1 cellular context compared by ENCODE assay signal in genomic region chr11:94238154-94238735, GRCh38.
TF ChIP-seq lines count a peak whose summit lies in the region.

No MANE protein-coding gene starts in this region.

TF ChIP-seq in HEK293, 187 proteins besides CTCF, POLR2A, EP300 and RAD21 (continued from another document):
- TF ChIP-seq, protein P1, sequence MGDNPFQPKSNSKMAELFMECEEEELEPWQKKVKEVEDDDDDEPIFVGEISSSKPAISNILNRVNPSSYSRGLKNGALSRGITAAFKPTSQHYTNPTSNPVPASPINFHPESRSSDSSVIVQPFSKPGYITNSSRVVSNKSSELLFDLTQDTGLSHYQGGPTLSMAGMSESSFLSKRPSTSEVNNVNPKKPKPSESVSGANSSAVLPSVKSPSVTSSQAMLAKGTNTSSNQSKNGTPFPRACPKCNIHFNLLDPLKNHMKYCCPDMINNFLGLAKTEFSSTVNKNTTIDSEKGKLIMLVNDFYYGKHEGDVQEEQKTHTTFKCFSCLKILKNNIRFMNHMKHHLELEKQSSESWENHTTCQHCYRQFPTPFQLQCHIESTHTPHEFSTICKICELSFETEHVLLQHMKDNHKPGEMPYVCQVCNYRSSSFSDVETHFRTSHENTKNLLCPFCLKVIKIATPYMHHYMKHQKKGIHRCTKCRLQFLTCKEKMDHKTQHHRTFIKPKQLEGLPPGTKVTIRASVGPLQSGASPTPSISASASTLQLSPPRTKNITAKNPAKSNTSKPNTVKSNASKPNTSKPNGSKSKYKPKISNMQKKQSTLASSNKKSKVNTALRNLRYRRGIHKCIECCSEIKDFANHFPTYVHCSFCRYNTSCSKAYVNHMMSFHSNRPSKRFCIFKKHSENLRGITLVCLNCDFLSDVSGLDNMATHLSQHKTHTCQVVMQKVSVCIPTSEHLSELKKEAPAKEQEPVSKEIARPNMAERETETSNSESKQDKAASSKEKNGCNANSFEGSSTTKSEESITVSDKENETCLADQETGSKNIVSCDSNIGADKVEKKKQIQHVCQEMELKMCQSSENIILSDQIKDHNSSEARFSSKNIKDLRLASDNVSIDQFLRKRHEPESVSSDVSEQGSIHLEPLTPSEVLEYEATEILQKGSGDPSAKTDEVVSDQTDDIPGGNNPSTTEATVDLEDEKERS (tag by site-specific recombination; IDR thresholded peaks at IDR 0.05) = peak; percentile 86
- TF ChIP-seq, protein P2, sequence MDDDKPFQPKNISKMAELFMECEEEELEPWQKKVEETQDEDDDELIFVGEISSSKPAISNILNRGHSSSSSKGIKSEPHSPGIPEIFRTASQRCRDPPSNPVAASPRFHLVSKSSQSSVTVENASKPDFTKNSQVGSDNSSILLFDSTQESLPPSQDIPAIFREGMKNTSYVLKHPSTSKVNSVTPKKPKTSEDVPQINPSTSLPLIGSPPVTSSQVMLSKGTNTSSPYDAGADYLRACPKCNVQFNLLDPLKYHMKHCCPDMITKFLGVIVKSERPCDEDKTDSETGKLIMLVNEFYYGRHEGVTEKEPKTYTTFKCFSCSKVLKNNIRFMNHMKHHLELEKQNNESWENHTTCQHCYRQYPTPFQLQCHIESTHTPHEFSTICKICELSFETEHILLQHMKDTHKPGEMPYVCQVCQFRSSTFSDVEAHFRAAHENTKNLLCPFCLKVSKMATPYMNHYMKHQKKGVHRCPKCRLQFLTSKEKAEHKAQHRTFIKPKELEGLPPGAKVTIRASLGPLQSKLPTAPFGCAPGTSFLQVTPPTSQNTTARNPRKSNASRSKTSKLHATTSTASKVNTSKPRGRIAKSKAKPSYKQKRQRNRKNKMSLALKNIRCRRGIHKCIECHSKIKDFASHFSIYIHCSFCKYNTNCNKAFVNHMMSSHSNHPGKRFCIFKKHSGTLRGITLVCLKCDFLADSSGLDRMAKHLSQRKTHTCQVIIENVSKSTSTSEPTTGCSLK (tag by site-specific recombination; IDR thresholded peaks at IDR 0.05) = peak; percentile 12; the same call in 1 of the 2 replicates
- TF ChIP-seq ZBTB48 (tag by site-specific recombination; IDR thresholded peaks at IDR 0.05) (peak; percentile 52), ZNF561 (tag by site-specific recombination; IDR thresholded peaks at IDR 0.05; ENCODE audit: borderline replicate concordance) (0 out of 2 replicates have a peak, but pooled peaks have one; percentile 3)
